Comparison of ENCODE assay signal across 21 cellular contexts in the genomic region with DNA sequence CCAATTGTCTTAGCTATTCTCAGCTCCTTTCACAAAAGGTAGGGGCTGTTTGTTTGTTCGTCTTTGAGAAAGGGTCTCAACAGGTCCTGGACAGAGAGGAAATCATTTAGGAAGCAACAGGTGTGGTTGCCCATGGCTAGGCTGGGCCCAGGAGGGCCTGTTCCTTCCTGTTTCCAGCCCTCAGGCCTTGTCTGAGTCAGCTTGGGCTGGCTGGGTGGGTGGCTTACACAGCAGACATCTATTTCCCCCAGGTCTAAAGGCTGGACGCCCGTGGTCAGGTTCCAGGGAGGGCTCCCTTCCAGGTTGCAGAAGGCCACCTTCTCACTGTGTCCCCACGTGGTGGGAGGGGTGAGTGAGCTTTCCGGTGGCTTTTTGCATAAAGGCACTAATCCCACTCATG. TPM values are rescaled to one million over a fixed set of nuclear protein-coding genes. Genes with fewer than 3 reads are reported as not detected.
A peak's percentile ranks its signal among the peaks of the same experiment; 100 is the strongest.
DNase-seq lines count a peak whose midpoint lies in the region; ATAC-seq and TF ChIP-seq lines count a peak whose summit lies in the region.
"Had no signal": no experiment of that assay in that cellular context is flagged by ENCODE, and none has a peak within 500 bp of the region (broad histone marks: within the 10 kb centered on the region; RNA-seq: fewer than 3 reads in every experiment).

No MANE protein-coding gene starts in this region.

- H3K36me3 Mint-ChIP-seq in naive thymus-derived CD4-positive, alpha-beta T cell: no peaks in the 10 kb centered on the region

- H3K36me3 ChIP-seq in BLaER1 (no peaks in the 10 kb centered on the region), mammary epithelial cell (ENCODE audit: insufficient read depth, low read length) (peaks cover 2% of the 10 kb centered on the region)
- no peaks in the 10 kb centered on the region for H3K36me3 ChIP-seq in naive thymus-derived CD4-positive, alpha-beta T cell (ENCODE audit: control insufficient read depth in 2 of 3, insufficient read depth in 3 of 3, low read length in 3 of 3)

- H3K79me2 ChIP-seq in mammary epithelial cell (ENCODE audit: insufficient read depth, low read length): peaks cover 42% of the 10 kb centered on the region

- H3K27me3 ChIP-seq in BLaER1 (no peaks in the 10 kb centered on the region), mammary epithelial cell (ENCODE audit: insufficient read depth, low read length) (no peaks in the 10 kb centered on the region), foreskin keratinocyte (no peaks in the 10 kb centered on the region)
- H3K27me3 ChIP-seq in naive thymus-derived CD4-positive, alpha-beta T cell (ENCODE audit: control insufficient read depth in 2 of 2, insufficient read depth in 2 of 2, low read length in 2 of 2): no peaks in the 10 kb centered on the region

- in situ Hi-C loops in mammary epithelial cell (cut with MboI; ENCODE audit: low sequenced_read_pairs in 2 of 2): no loop called here

- H3K4me3 ChIP-seq in BLaER1: no peak overlapping the region
- H3K4me3 ChIP-seq in mammary epithelial cell (replicated peaks in 1 of 3; ENCODE audit: insufficient read depth in 1 of 3, low read depth in 2 of 3, low read length in 3 of 3): no peak overlapping the region
- no peak overlapping the region for H3K4me3 ChIP-seq in naive thymus-derived CD4-positive, alpha-beta T cell (ENCODE audit: low read length)

- H3K27ac ChIP-seq in BLaER1 (no peak overlapping the region; the same call in 1 of the 2 replicates), mammary epithelial cell (ENCODE audit: insufficient read depth, low read depth, low read length) (no peak overlapping the region), foreskin keratinocyte (peak overlapping the region; percentile 72)
- H3K27ac ChIP-seq in naive thymus-derived CD4-positive, alpha-beta T cell (ENCODE audit: low read depth, low read length): no peak overlapping the region
- H3K27ac ChIP-seq: HL-60, KMS-11 had no signal

- no peaks in the 10 kb centered on the region for H4K20me1 ChIP-seq in BLaER1
- H4K20me1 ChIP-seq in mammary epithelial cell (ENCODE audit: insufficient read depth, low read length): no peaks in the 10 kb centered on the region

- peak overlapping the region; percentile 18; the same call in 1 of the 2 replicates for H3K4me2 ChIP-seq in BLaER1
- peak overlapping the region; percentile 4 for H3K4me2 ChIP-seq in mammary epithelial cell (ENCODE audit: insufficient read depth, low read depth, low read length)
- H3K4me2 ChIP-seq: KMS-11, SK-N-SH had no signal

- dilution Hi-C loops in mammary epithelial cell (cut with HindIII; ENCODE audit: low sequenced_read_pairs): no loop called here

- no peak overlapping the region for H2AFZ ChIP-seq in mammary epithelial cell (ENCODE audit: low read depth, low read length)

- no TSS peak for BruUV-seq in mammary epithelial cell (replicated peaks; lab: Mats Ljungman, UMichigan)

- no peak overlapping the region for H3K4me3 Mint-ChIP-seq in naive thymus-derived CD4-positive, alpha-beta T cell
- H3K4me3 Mint-ChIP-seq: HFFc6 had no signal

- no peak overlapping the region for H3K9ac ChIP-seq in BLaER1
- H3K9ac ChIP-seq in mammary epithelial cell (ENCODE audit: insufficient read depth, low read length): no peak overlapping the region
- H3K9ac ChIP-seq: KMS-11, SK-N-SH had no signal

- peak; percentile 93 for ATAC-seq in foreskin keratinocyte
- ATAC-seq in naive thymus-derived CD4-positive, alpha-beta T cell: no peak

- peaks cover 0 to 13% (median 9%) of the 10 kb centered on the region in 5 donors for H3K27me3 Mint-ChIP-seq in naive thymus-derived CD4-positive, alpha-beta T cell

- CTCF ChIA-PET in mammary epithelial cell (lab: Charles Lee; ENCODE audit: low non-redundant PET): interaction anchor here (0.6 to 1.2 kb wide), 2 partner anchors 9 to 45 kb away, joined by 7 to 9 read pairs; no protein-coding TSS in a partner anchor
- CTCF ChIA-PET in naive thymus-derived CD4-positive, alpha-beta T cell (lab: Charles Lee): no interaction called here

- TF ChIP-seq CTCF in mammary epithelial cell (conservative IDR thresholded peaks at IDR 0.05 in 1 of 2, IDR thresholded peaks at IDR 0.05 in 1 of 2; ENCODE audit: extremely low read depth in 1 of 2, insufficient read depth in 1 of 2, low read depth in 1 of 2, low read length in 2 of 2) (no peak), foreskin keratinocyte (conservative IDR thresholded peaks at IDR 0.05) (no peak)

- DNase-seq in HPDE6-E6E7 (ENCODE audit: extremely low spot score) (peak; percentile 84), mammary epithelial cell (peak; percentile 76), foreskin keratinocyte (peak in 1 of 2 donors; percentile 78), cerebellum (ENCODE audit: low spot score) (no peak), erythroblast (lab: John Stamatoyannopoulos, UW) (no peak), NCI-H524 treated with DMSO at 0.1 percent for 48 hours (lab: John Stamatoyannopoulos, UW) (no peak)
- DNase-seq in naive thymus-derived CD4-positive, alpha-beta T cell: no peak
- DNase-seq: EL, H7, HFFc6, NCI-H1105, NCI-H146, NCI-H2029 treated with DMSO at 0.1 percent for 48 hours, NCI-H345, NCI-H524, RPMI8226, SIG-M5, SK-N-SH had no signal

- POLR2A ChIA-PET in naive thymus-derived CD4-positive, alpha-beta T cell (lab: Charles Lee): no interaction called here

- no peaks in the 10 kb centered on the region for H3K4me1 Mint-ChIP-seq in naive thymus-derived CD4-positive, alpha-beta T cell

- 0 out of 2 replicates have a peak, but pooled peaks cover 8% of the 10 kb centered on the region for H3K9me3 ChIP-seq in BLaER1
- H3K9me3 ChIP-seq in mammary epithelial cell (replicated peaks; ENCODE audit: insufficient read depth, low read length): peaks cover 6% of the 10 kb centered on the region
- no peaks in the 10 kb centered on the region for H3K9me3 ChIP-seq in naive thymus-derived CD4-positive, alpha-beta T cell (ENCODE audit: control insufficient read depth in 2 of 3, low read length in 3 of 3)
- H3K9me3 ChIP-seq: SK-N-SH had no signal

- intact Hi-C loops in mammary epithelial cell (cut with micrococcal nuclease): loop anchor here (1.0 to 5.0 kb wide), 2 partner anchors 8 to 135 kb away; no protein-coding TSS in a partner anchor
- intact Hi-C loops in naive thymus-derived CD4-positive, alpha-beta T cell (cut with micrococcal nuclease): no loop called here

- peaks cover 0 to 4% (median 0%) of the 10 kb centered on the region in 11 donors for H3K9me3 Mint-ChIP-seq in naive thymus-derived CD4-positive, alpha-beta T cell
- H3K9me3 Mint-ChIP-seq: HFFc6 had no signal

- WGBS in mammary epithelial cell (ENCODE audit: low coverage, missing lambda C conversion rate): 20% methylated on average over 5 of the region's 5 CpGs

- no peak overlapping the region for H3K27ac Mint-ChIP-seq in naive thymus-derived CD4-positive, alpha-beta T cell
- H3K27ac Mint-ChIP-seq: HFFc6 had no signal

- peaks cover 11% of the 10 kb centered on the region for H3K4me1 ChIP-seq in BLaER1
- peaks cover 42% of the 10 kb centered on the region for H3K4me1 ChIP-seq in mammary epithelial cell (ENCODE audit: insufficient read depth, low read length)
- H3K4me1 ChIP-seq in foreskin keratinocyte: peaks cover 52% of the 10 kb centered on the region
- H3K4me1 ChIP-seq in naive thymus-derived CD4-positive, alpha-beta T cell (ENCODE audit: control insufficient read depth in 2 of 2, insufficient read depth in 2 of 2, low read length in 2 of 2): no peaks in the 10 kb centered on the region

- no peak for TF ChIP-seq POLR2A in erythroblast (IDR thresholded peaks at IDR 0.05; ENCODE audit: low read length)

RNA-seq across cellular contexts. Expression of a gene that starts 45.4 kb away (rescaled TPM):
- total RNA-seq in mammary epithelial cell (10 to 100 TPM; 48.8 to 70.3 TPM), foreskin keratinocyte (22.5 and 22.9 TPM in 2 replicates), cerebellum (35.3 TPM)
- polyA plus RNA-seq in mammary epithelial cell (23.1 TPM), foreskin keratinocyte (13.8 and 14.1 TPM in 2 replicates)
- 45.2 TPM for polyA minus RNA-seq in mammary epithelial cell
- total RNA-seq in naive thymus-derived CD4-positive, alpha-beta T cell: 1 to 10 TPM in 4 of 5 experiments, not detected in 1; 2.0 to 4.4 (median 3.0) TPM
- polyA plus RNA-seq in naive thymus-derived CD4-positive, alpha-beta T cell: 1 to 10 TPM; 2.6 to 3.5 TPM

Comparison
In these comparisons a context has a peak if more than half of its experiments do, and no peak if none do; other contexts are left out.
1. DNase-seq: peak in HPDE6-E6E7 (single experiment) and mammary epithelial cell (single experiment); none in cerebellum (single experiment), erythroblast (0 of 2), NCI-H524 treated with DMSO at 0.1 percent for 48 hours (single experiment) and naive thymus-derived CD4-positive, alpha-beta T cell (0 of 9).